Comparison of ENCODE assay signal across 1 cellular context in genomic region chr17:74770498-74771318, GRCh38.
TF ChIP-seq lines count a peak whose summit lies in the region.

No MANE protein-coding gene starts in this region.

TF ChIP-seq in K562, 482 proteins besides CTCF, POLR2A, EP300 and RAD21 (continued from another document):
- TF ChIP-seq ARID4B (CRISPR knock-in tag; IDR thresholded peaks at IDR 0.05): no peak
- TF ChIP-seq TEAD1 (CRISPR knock-in tag; IDR thresholded peaks at IDR 0.05): no peak
- no peak for TF ChIP-seq ZNF431 (CRISPR knock-in tag; IDR thresholded peaks at IDR 0.05)
- TF ChIP-seq PPARD (CRISPR knock-in tag; IDR thresholded peaks at IDR 0.05): no peak
- TF ChIP-seq SUPT5H (IDR thresholded peaks at IDR 0.05): peak; percentile 35
- TF ChIP-seq CTCFL (IDR thresholded peaks at IDR 0.05; ENCODE audit: borderline replicate concordance, insufficient read depth, low read depth, low read length, poor library complexity, severe bottlenecking): no peak
